13 cellular contexts compared by ENCODE assay signal in genomic region chr7:158650821-158651225, GRCh38. TPM values are rescaled to one million over a fixed set of nuclear protein-coding genes. Genes with fewer than 3 reads are reported as not detected.
A peak's percentile ranks its signal among the peaks of the same experiment; 100 is the strongest.
DNase-seq lines count a peak whose midpoint lies in the region; ATAC-seq and TF ChIP-seq lines count a peak whose summit lies in the region.
"Had no signal": no experiment of that assay in that cellular context is flagged by ENCODE, and none has a peak within 500 bp of the region (broad histone marks: within the 10 kb centered on the region; RNA-seq: fewer than 3 reads in every experiment).

No MANE protein-coding gene starts in this region.

- no peak overlapping the region for H2AFZ ChIP-seq in SK-N-SH (ENCODE audit: low read depth)

- peak overlapping the region; percentile 69 for H3K27ac Mint-ChIP-seq in activated T-cell treated with anti-CD3 and anti-CD28 coated beads, Interleukin-2, amount 50 U/mL, for 24 hours
- H3K27ac Mint-ChIP-seq: B cell, IgD-negative memory B cell had no signal

- DNase-seq in activated T-cell treated with anti-CD3 and anti-CD28 coated beads, Interleukin-2, amount 50 U/mL, for 24 hours = no peak
- DNase-seq in activated T-cell treated with anti-CD3 and anti-CD28 coated beads, Interleukin-2, amount 50 U/mL, for 48 hours = no peak
- no peak for DNase-seq in SK-N-SH
- DNase-seq in fibroblast of peridontal ligament (ENCODE audit: extremely low read depth) = peak; percentile 95
- no peak for DNase-seq in NCI-H2171 (lab: John Stamatoyannopoulos, UW)
- DNase-seq in gastrocnemius medialis = no peak
- DNase-seq: left ventricle myocardium inferior, NCI-H187 had no signal

- H3K79me2 ChIP-seq in SK-N-SH (ENCODE audit: insufficient read depth) = peaks cover 23% of the 10 kb centered on the region; the same call in 1 of the 2 replicates

- H3K27ac ChIP-seq in SK-N-SH (ENCODE audit: low read depth in 2 of 2, low read length in 1 of 2) = peak overlapping the region in 1 of 2 experiments; percentile 72; a peak in 2 of 4 replicates
- peak overlapping the region; percentile 45 for H3K27ac ChIP-seq in subcutaneous abdominal adipose tissue (ENCODE audit: low read depth, low read length)
- no peak overlapping the region for H3K27ac ChIP-seq in gastrocnemius medialis
- H3K27ac ChIP-seq: left ventricle myocardium inferior, neutrophil had no signal

- H3K9me3 Mint-ChIP-seq in activated T-cell treated with anti-CD3 and anti-CD28 coated beads, Interleukin-2, amount 50 U/mL, for 24 hours = no peaks in the 10 kb centered on the region

- no peak for TF ChIP-seq RAD21 in SK-N-SH (IDR thresholded peaks at IDR 0.05; ENCODE audit: low read length)

- TF ChIP-seq CTCF in SK-N-SH (IDR thresholded peaks at IDR 0.05) (no peak), gastrocnemius medialis (IDR thresholded peaks at IDR 0.05 in 4 of 5, conservative IDR thresholded peaks at IDR 0.05 in 1 of 5) (no peak)

- no peak overlapping the region for H3K9ac ChIP-seq in SK-N-SH
- H3K9ac ChIP-seq in subcutaneous abdominal adipose tissue (ENCODE audit: low read length in 5 of 5) = no peak overlapping the region

- no peak for ATAC-seq in gastrocnemius medialis
- ATAC-seq in HG03139 (IDR thresholded peaks at IDR 0.05; ENCODE audit: unreplicated experiment) = no peak

- peaks cover 11 to 12% of the 10 kb centered on the region in 2 experiments; a peak in 3 of 4 replicates for H3K4me1 ChIP-seq in SK-N-SH (ENCODE audit: control insufficient read depth in 1 of 2, insufficient read depth in 2 of 2, low read depth in 1 of 2, low read length in 1 of 2)
- peaks cover 0 to 9% (median 0%) of the 10 kb centered on the region in 5 donors for H3K4me1 ChIP-seq in subcutaneous abdominal adipose tissue (ENCODE audit: control insufficient read depth in 5 of 5, insufficient read depth in 5 of 5, low read length in 5 of 5)
- H3K4me1 ChIP-seq in gastrocnemius medialis = no peaks in the 10 kb centered on the region
- H3K4me1 ChIP-seq: left ventricle myocardium inferior had no signal

- POLR2A ChIA-PET in SK-N-SH (lab: Yijun Ruan, JAX) = no interaction called here

- no peaks in the 10 kb centered on the region for H3K27me3 Mint-ChIP-seq in activated T-cell treated with anti-CD3 and anti-CD28 coated beads, Interleukin-2, amount 50 U/mL, for 24 hours
- H3K27me3 Mint-ChIP-seq: B cell, IgD-negative memory B cell had no signal

- H3K36me3 ChIP-seq in SK-N-SH (replicated peaks in 1 of 2; ENCODE audit: control insufficient read depth in 1 of 2, insufficient read depth in 2 of 2, low read length in 1 of 2) (peaks cover 20 to 39% of the 10 kb centered on the region in 2 experiments), subcutaneous abdominal adipose tissue (ENCODE audit: control insufficient read depth in 5 of 5, insufficient read depth in 5 of 5, low read length in 5 of 5) (peaks cover 9 to 28% (median 16%) of the 10 kb centered on the region in 5 donors), gastrocnemius medialis (peaks cover 0 to 7% of the 10 kb centered on the region in 2 donors)

- H3K4me3 ChIP-seq in SK-N-SH (ENCODE audit: low read depth in 2 of 2, low read length in 1 of 2) (no peak overlapping the region), subcutaneous abdominal adipose tissue (ENCODE audit: low read depth in 1 of 5, low read length in 5 of 5) (no peak overlapping the region), gastrocnemius medialis (no peak overlapping the region)
- H3K4me3 ChIP-seq: left ventricle myocardium inferior had no signal

- H4K20me1 ChIP-seq in SK-N-SH (ENCODE audit: insufficient read depth) = peaks cover 5% of the 10 kb centered on the region; the same call in 1 of the 2 replicates

- 68% methylated on average over 7 of the region's 7 CpGs for WGBS in SK-N-SH (ENCODE audit: low lambda C conversion rate)

- H3K9me3 ChIP-seq in SK-N-SH (no peaks in the 10 kb centered on the region), subcutaneous abdominal adipose tissue (ENCODE audit: control insufficient read depth in 5 of 5, low read length in 5 of 5) (no peaks in the 10 kb centered on the region), gastrocnemius medialis (no peaks in the 10 kb centered on the region)
- H3K9me3 ChIP-seq: left ventricle myocardium inferior, neutrophil had no signal

- H3K27me3 ChIP-seq in SK-N-SH (ENCODE audit: insufficient read depth) (no peaks in the 10 kb centered on the region), subcutaneous abdominal adipose tissue (ENCODE audit: control insufficient read depth in 5 of 5, insufficient read depth in 4 of 5, low read length in 5 of 5) (no peaks in the 10 kb centered on the region), gastrocnemius medialis (no peaks in the 10 kb centered on the region)
- H3K27me3 ChIP-seq: neutrophil had no signal

- no peak overlapping the region for H3K4me3 Mint-ChIP-seq in activated T-cell treated with anti-CD3 and anti-CD28 coated beads, Interleukin-2, amount 50 U/mL, for 24 hours
- H3K4me3 Mint-ChIP-seq: B cell, IgD-negative memory B cell had no signal

- TF ChIP-seq POLR2A in gastrocnemius medialis (IDR thresholded peaks at IDR 0.05) = no peak

- no peak for TF ChIP-seq EP300 in SK-N-SH (IDR thresholded peaks at IDR 0.05; ENCODE audit: borderline replicate concordance in 1 of 2, low read depth in 1 of 2, low read length in 1 of 2)

- peaks cover 43% of the 10 kb centered on the region for H3F3A ChIP-seq in SK-N-SH (replicated peaks; ENCODE audit: insufficient read depth)

- in situ Hi-C loops in gastrocnemius medialis (cut with MboI; ENCODE audit: low sequenced_read_pairs in 4 of 4) = no loop called here

- H3K4me2 ChIP-seq in SK-N-SH = peak overlapping the region; percentile 5; the same call in 1 of the 2 replicates

- H3K4me1 Mint-ChIP-seq in activated T-cell treated with anti-CD3 and anti-CD28 coated beads, Interleukin-2, amount 50 U/mL, for 24 hours (ENCODE audit: low read depth) = peaks cover 10% of the 10 kb centered on the region
- H3K4me1 Mint-ChIP-seq: B cell had no signal

- peaks cover 86% of the 10 kb centered on the region for H3K36me3 Mint-ChIP-seq in activated T-cell treated with anti-CD3 and anti-CD28 coated beads, Interleukin-2, amount 50 U/mL, for 24 hours (ENCODE audit: low read depth)

- intact Hi-C loops in gastrocnemius medialis (cut with DNase I; ENCODE audit: low total_unique reads) = no loop called here

- CTCF ChIA-PET in SK-N-SH (lab: Yijun Ruan, JAX) = interaction anchor here (0.6 to 3.4 kb wide), 4 partner anchors 10 to 155 kb away, joined by 3 to 16 read pairs (median 4); no protein-coding TSS in a partner anchor

- H3K9me2 ChIP-seq in SK-N-SH = no peaks in the 10 kb centered on the region

TF ChIP-seq in SK-N-SH, 30 proteins besides CTCF, POLR2A, EP300 and RAD21:
- TF ChIP-seq PBX3 (IDR thresholded peaks at IDR 0.05) (peak; percentile 87), MXI1 (IDR thresholded peaks at IDR 0.05; ENCODE audit: low read depth, low read length) (no peak), TCF12 (IDR thresholded peaks at IDR 0.05) (peak; percentile 29; the same call in 1 of the 2 replicates)
TF ChIP-seq in SK-N-SH: peak in this region for 2.

RNA-seq across cellular contexts. Expression of gene NCAPG2, which starts 53.8 kb away (rescaled TPM):
- polyA plus RNA-seq in SK-N-SH (2012; rRNA removed) = 25.0 and 27.6 TPM in 2 replicates
- 26.2 and 27.7 TPM in 2 replicates for polyA plus RNA-seq in SK-N-SH (2012; cell fraction: cytosol; rRNA removed)
- 19.1 and 22.6 TPM in 2 replicates for polyA plus RNA-seq in SK-N-SH (2012; cell fraction: nucleus; rRNA removed)
- total RNA-seq in gastrocnemius medialis = 1 to 10 TPM; 3.0 to 4.5 (median 3.9) TPM
